Comparison of ENCODE assay signal across 26 cellular contexts in genomic region chr6:16284472-16284871, GRCh38. TPM values are rescaled to one million over a fixed set of nuclear protein-coding genes. Genes with fewer than 3 reads are reported as not detected.
DNase-seq lines count a peak whose midpoint lies in the region; ATAC-seq, FAIRE-seq and TF ChIP-seq lines count a peak whose summit lies in the region.
"Had no signal": no experiment of that assay in that cellular context is flagged by ENCODE, and none has a peak within 500 bp of the region (broad histone marks: within the 10 kb centered on the region; RNA-seq: fewer than 3 reads in every experiment).

No MANE protein-coding gene starts in this region.

- no peak overlapping the region for H2BK5ac ChIP-seq in mesenchymal stem cell (ENCODE audit: low read depth, low read length, poor library complexity, severe bottlenecking)
- peak overlapping the region; percentile 54 for H2BK5ac ChIP-seq in neuronal stem cell (ENCODE audit: low read length)

- no TSS peak for BruUV-seq in HepG2 (replicated peaks; lab: Mats Ljungman, UMichigan)

- H3K14ac ChIP-seq in mesenchymal stem cell (ENCODE audit: low read length in 2 of 2) (peak overlapping the region in 1 of 2 experiments; percentile 23), neuronal stem cell (ENCODE audit: low read length) (peak overlapping the region; percentile 97)

- H3K27ac Mint-ChIP-seq in activated T-cell treated with anti-CD3 and anti-CD28 coated beads, Interleukin-2, amount 50 U/mL, for 72 hours, result no peak overlapping the region
- H3K27ac Mint-ChIP-seq: CD14-positive monocyte; CD4-positive, alpha-beta T cell; CD8-positive, alpha-beta memory T cell; H9 had no signal

- POLR2A ChIA-PET in HepG2 (lab: Yijun Ruan, JAX), result no interaction called here

- no peaks in the 10 kb centered on the region for H3K9me3 Mint-ChIP-seq in activated T-cell treated with anti-CD3 and anti-CD28 coated beads, Interleukin-2, amount 50 U/mL, for 72 hours
- H3K9me3 Mint-ChIP-seq: CD14-positive monocyte; CD4-positive, alpha-beta T cell; CD8-positive, alpha-beta memory T cell; H9 had no signal

- TF ChIP-seq RAD21 in HepG2 (CRISPR knock-in tag; IDR thresholded peaks at IDR 0.05), result no peak

- H4K91ac ChIP-seq in mesenchymal stem cell (ENCODE audit: low read length), result peak overlapping the region; percentile 54
- H4K91ac ChIP-seq in neuronal stem cell (ENCODE audit: low read depth, low read length, poor library complexity), result no peak overlapping the region

- H3K4me3 ChIP-seq in HepG2 (replicated peaks in 1 of 3; ENCODE audit: insufficient read depth in 1 of 3, low read depth in 2 of 3, low read length in 3 of 3) (no peak overlapping the region), right lobe of liver (no peak overlapping the region), mesenchymal stem cell (ENCODE audit: insufficient read depth in 1 of 2, low read depth in 1 of 2, low read length in 2 of 2) (no peak overlapping the region), neuronal stem cell (ENCODE audit: low read length in 2 of 2) (peak overlapping the region in 1 of 2 donors; percentile 12), skeletal muscle tissue (ENCODE audit: low read length in 3 of 3) (no peak overlapping the region)
- H3K4me3 ChIP-seq: BLaER1 treated with 17β-estradiol and CSF1 and Interleukin-3, amounts not matched to agents 10 nM and 100 nM had no signal

- H3K4me3 Mint-ChIP-seq in activated T-cell treated with anti-CD3 and anti-CD28 coated beads, Interleukin-2, amount 50 U/mL, for 72 hours, result no peak overlapping the region
- H3K4me3 Mint-ChIP-seq: CD14-positive monocyte; CD4-positive, alpha-beta T cell; CD8-positive, alpha-beta memory T cell; H9 had no signal

- no peaks in the 10 kb centered on the region for H3K4me1 Mint-ChIP-seq in activated T-cell treated with anti-CD3 and anti-CD28 coated beads, Interleukin-2, amount 50 U/mL, for 72 hours (ENCODE audit: low read depth)
- H3K4me1 Mint-ChIP-seq: CD14-positive monocyte; CD8-positive, alpha-beta memory T cell had no signal

- no peak for FAIRE-seq in HepG2 (lab: Jason Lieb, UNC)
- FAIRE-seq: A204.1, D721Med, GM12891, GM18507 had no signal

- TF ChIP-seq CTCF in HepG2 (CRISPR knock-in tag; IDR thresholded peaks at IDR 0.05), result no peak
- no peak for TF ChIP-seq CTCF in right lobe of liver (IDR thresholded peaks at IDR 0.05)

- no peaks in the 10 kb centered on the region for H3K27me3 Mint-ChIP-seq in activated T-cell treated with anti-CD3 and anti-CD28 coated beads, Interleukin-2, amount 50 U/mL, for 72 hours (ENCODE audit: low read depth)
- H3K27me3 Mint-ChIP-seq: CD4-positive, alpha-beta T cell had no signal

- H3K27ac ChIP-seq in HepG2 (ENCODE audit: extremely low read length, insufficient read depth, low read length) (no peak overlapping the region), right lobe of liver (no peak overlapping the region), mesenchymal stem cell (ENCODE audit: low read length, poor library complexity, severe bottlenecking) (no peak overlapping the region), neuronal stem cell (replicated peaks; ENCODE audit: low read length) (no peak overlapping the region), skeletal muscle tissue (ENCODE audit: low read depth, low read length) (peak overlapping the region; percentile 2)
- H3K27ac ChIP-seq: 22Rv1; BLaER1 treated with 17β-estradiol and CSF1 and Interleukin-3, amounts not matched to agents 10 nM and 100 nM had no signal

- no peak overlapping the region for H2AK5ac ChIP-seq in mesenchymal stem cell (ENCODE audit: low read length, severe bottlenecking)
- no peak overlapping the region for H2AK5ac ChIP-seq in neuronal stem cell (ENCODE audit: low read depth, low read length)

- no peaks in the 10 kb centered on the region for H3K9me3 ChIP-seq in HepG2 (ENCODE audit: low read length)
- no peaks in the 10 kb centered on the region for H3K9me3 ChIP-seq in right lobe of liver
- no peaks in the 10 kb centered on the region for H3K9me3 ChIP-seq in mesenchymal stem cell (ENCODE audit: control insufficient read depth, low read length)
- no peaks in the 10 kb centered on the region for H3K9me3 ChIP-seq in neuronal stem cell (replicated peaks in 1 of 2; ENCODE audit: control insufficient read depth in 2 of 2, insufficient read depth in 1 of 2, low read depth in 1 of 2, low read length in 2 of 2)
- H3K9me3 ChIP-seq in skeletal muscle tissue (ENCODE audit: control insufficient read depth in 3 of 3, low read length in 3 of 3), result no peaks in the 10 kb centered on the region
- H3K9me3 ChIP-seq: BE2C had no signal

- 47% methylated on average over 14 of the region's 14 CpGs for WGBS in HepG2 (ENCODE audit: low lambda C conversion rate)
- WGBS in right lobe of liver (ENCODE audit: insufficient coverage, low coverage, low lambda C conversion rate, missing lambda C conversion rate), result 87% methylated on average over 11 of the region's 14 CpGs
- 98% methylated on average over 14 of the region's 14 CpGs for WGBS in mesenchymal stem cell
- no CpG with 5 or more reads among the region's 14 CpGs for WGBS in neuronal stem cell (ENCODE audit: extremely low coverage in 2 of 2, insufficient read length in 2 of 2, insufficient replicate concordance in 1 of 2), 2 donors

- H2AFZ ChIP-seq in HepG2 (ENCODE audit: low read length) (no peak overlapping the region), mesenchymal stem cell (ENCODE audit: low read depth, low read length) (no peak overlapping the region), neuronal stem cell (ENCODE audit: low read length) (no peak overlapping the region)

- H2BK15ac ChIP-seq in mesenchymal stem cell (ENCODE audit: low read depth, poor library complexity, severe bottlenecking), result no peak overlapping the region
- peak overlapping the region; percentile 5 for H2BK15ac ChIP-seq in neuronal stem cell (ENCODE audit: low read length)

- no peak overlapping the region for H3K9ac ChIP-seq in HepG2 (ENCODE audit: insufficient read depth, low read depth, low read length)
- no peak overlapping the region for H3K9ac ChIP-seq in mesenchymal stem cell (ENCODE audit: low read length)
- peak overlapping the region; percentile 24 for H3K9ac ChIP-seq in neuronal stem cell (ENCODE audit: low read depth, low read length, poor library complexity)
- peak overlapping the region in 1 of 3 donors; percentile 41 for H3K9ac ChIP-seq in skeletal muscle tissue (ENCODE audit: low read depth in 1 of 3, low read length in 3 of 3)
- H3K9ac ChIP-seq: BLaER1 treated with 17β-estradiol and CSF1 and Interleukin-3, amounts not matched to agents 10 nM and 100 nM had no signal

- H3K4ac ChIP-seq in mesenchymal stem cell (ENCODE audit: low read depth in 1 of 2, low read length in 2 of 2) (no peak overlapping the region), neuronal stem cell (ENCODE audit: low read length) (no peak overlapping the region)

- no peaks in the 10 kb centered on the region for H3K36me3 Mint-ChIP-seq in activated T-cell treated with anti-CD3 and anti-CD28 coated beads, Interleukin-2, amount 50 U/mL, for 72 hours (ENCODE audit: insufficient read depth in 2 of 2)
- H3K36me3 Mint-ChIP-seq: CD14-positive monocyte; CD8-positive, alpha-beta memory T cell had no signal

- H3K79me1 ChIP-seq in mesenchymal stem cell (replicated peaks; ENCODE audit: low read length, poor library complexity, severe bottlenecking) (no peaks in the 10 kb centered on the region), neuronal stem cell (ENCODE audit: low read depth, low read length) (no peaks in the 10 kb centered on the region)

- TF ChIP-seq POLR2A in HepG2 (IDR thresholded peaks at IDR 0.05; ENCODE audit: insufficient read depth in 1 of 2, low read depth in 2 of 2, low read length in 2 of 2) (no peak), right lobe of liver (IDR thresholded peaks at IDR 0.05) (no peak)

- H2BK120ac ChIP-seq in mesenchymal stem cell (ENCODE audit: low read depth, low read length) (no peak overlapping the region), neuronal stem cell (ENCODE audit: low read depth, low read length) (no peak overlapping the region)

- H3K27me3 ChIP-seq in HepG2 (ENCODE audit: control insufficient read depth in 1 of 2, insufficient read depth in 2 of 2, low read length in 2 of 2) (peaks cover 0 to 4% of the 10 kb centered on the region in 2 experiments; a peak in 2 of 5 replicates), right lobe of liver (no peaks in the 10 kb centered on the region), mesenchymal stem cell (ENCODE audit: control insufficient read depth in 1 of 2, insufficient read depth in 1 of 2, low read length in 2 of 2) (no peaks in the 10 kb centered on the region), neuronal stem cell (ENCODE audit: control insufficient read depth in 3 of 3, insufficient read depth in 3 of 3, low read depth in 1 of 3, low read length in 3 of 3) (peaks cover 0 to 5% (median 0%) of the 10 kb centered on the region in 3 experiments), skeletal muscle tissue (ENCODE audit: control insufficient read depth in 3 of 3, insufficient read depth in 3 of 3, low read length in 3 of 3) (no peaks in the 10 kb centered on the region)
- H3K27me3 ChIP-seq: BE2C; BLaER1 treated with 17β-estradiol and CSF1 and Interleukin-3, amounts not matched to agents 10 nM and 100 nM had no signal

- H3K4me1 ChIP-seq in HepG2 (ENCODE audit: insufficient read depth, low read length) (no peaks in the 10 kb centered on the region), right lobe of liver (no peaks in the 10 kb centered on the region), mesenchymal stem cell (ENCODE audit: control insufficient read depth, insufficient read depth, low read depth, low read length) (peaks cover 16% of the 10 kb centered on the region), neuronal stem cell (ENCODE audit: control insufficient read depth in 2 of 2, insufficient read depth in 1 of 2, low read depth in 1 of 2, low read length in 2 of 2) (peaks cover 0 to 4% of the 10 kb centered on the region in 2 donors), skeletal muscle tissue (ENCODE audit: control insufficient read depth in 3 of 3, insufficient read depth in 3 of 3, low read length in 3 of 3) (peaks cover 13 to 42% (median 27%) of the 10 kb centered on the region in 3 donors)
- H3K4me1 ChIP-seq: BE2C had no signal

- H3K36me3 ChIP-seq in HepG2 (replicated peaks in 1 of 2; ENCODE audit: control insufficient read depth in 1 of 2, insufficient read depth in 2 of 2, low read length in 2 of 2), result no peaks in the 10 kb centered on the region
- H3K36me3 ChIP-seq in right lobe of liver, result no peaks in the 10 kb centered on the region
- no peaks in the 10 kb centered on the region for H3K36me3 ChIP-seq in mesenchymal stem cell (ENCODE audit: control insufficient read depth in 1 of 2, insufficient read depth in 2 of 2, low read depth in 1 of 2, low read length in 2 of 2)
- no peaks in the 10 kb centered on the region for H3K36me3 ChIP-seq in neuronal stem cell (replicated peaks in 1 of 2; ENCODE audit: control insufficient read depth in 2 of 2, insufficient read depth in 2 of 2, low read length in 2 of 2)
- peaks cover 11 to 34% (median 20%) of the 10 kb centered on the region in 3 donors for H3K36me3 ChIP-seq in skeletal muscle tissue (ENCODE audit: control insufficient read depth in 3 of 3, insufficient read depth in 3 of 3, low read length in 3 of 3)
- H3K36me3 ChIP-seq: BE2C; BLaER1 treated with 17β-estradiol and CSF1 and Interleukin-3, amounts not matched to agents 10 nM and 100 nM had no signal

- TF ChIP-seq EP300 in HepG2 (IDR thresholded peaks at IDR 0.05; ENCODE audit: low read depth in 2 of 2, low read length in 2 of 2), result no peak
- no peak for TF ChIP-seq EP300 in HepG2 (CRISPR knock-in tag; IDR thresholded peaks at IDR 0.05; ENCODE audit: borderline replicate concordance)

- H4K8ac ChIP-seq in mesenchymal stem cell (ENCODE audit: low read length) (no peak overlapping the region), neuronal stem cell (ENCODE audit: low read depth, low read length) (peak overlapping the region; percentile 19)

- intact Hi-C loops in HepG2 (cut with micrococcal nuclease; ENCODE audit: unreplicated experiment) (no loop called here), right lobe of liver (cut with DNase I) (no loop called here)

- CTCF ChIA-PET in HepG2 (lab: Yijun Ruan, JAX; ENCODE audit: low intra/inter-chr PET ratio, low total read pairs), result interaction anchor here (3.4 kb wide), 1 partner anchor 680 kb away, joined by 17 read pairs; no protein-coding TSS in a partner anchor

- H3K23ac ChIP-seq in mesenchymal stem cell (ENCODE audit: low read length in 2 of 2) (no peak overlapping the region), neuronal stem cell (ENCODE audit: low read depth, low read length, poor library complexity) (no peak overlapping the region)

- H2BK12ac ChIP-seq in mesenchymal stem cell (ENCODE audit: low read length in 2 of 2), result no peak overlapping the region
- H2BK12ac ChIP-seq in neuronal stem cell (ENCODE audit: low read length), result no peak overlapping the region

- ATAC-seq in HepG2 (no peak), right lobe of liver (no peak), HG02763 (IDR thresholded peaks at IDR 0.05; ENCODE audit: unreplicated experiment) (no peak)
- ATAC-seq in activated T-cell treated with anti-CD3 and anti-CD28 coated beads, Interleukin-2, amount 50 U/mL, for 72 hours (replicated peaks in 1 of 2), result no peak
- ATAC-seq: HCT116 had no signal

- H3K79me2 ChIP-seq in HepG2 (ENCODE audit: insufficient read depth, low read length), result no peaks in the 10 kb centered on the region

- no peaks in the 10 kb centered on the region for H4K20me1 ChIP-seq in HepG2 (ENCODE audit: insufficient read depth, low read length)

- peak overlapping the region in 1 of 2 experiments; percentile 44 for H3K18ac ChIP-seq in mesenchymal stem cell (ENCODE audit: low read depth in 1 of 2, low read length in 2 of 2)
- H3K18ac ChIP-seq in neuronal stem cell (ENCODE audit: low read length), result no peak overlapping the region

- H3K4me2 ChIP-seq in HepG2 (ENCODE audit: low read depth, low read length), result no peak overlapping the region
- no peak overlapping the region for H3K4me2 ChIP-seq in mesenchymal stem cell (ENCODE audit: low read length, poor library complexity, severe bottlenecking)
- no peak overlapping the region for H3K4me2 ChIP-seq in neuronal stem cell (ENCODE audit: insufficient read depth, low read length, poor library complexity, severe bottlenecking)

- DNase-seq in HepG2 (ENCODE audit: low spot score) (no peak), right lobe of liver (no peak), mesenchymal stem cell (no peak), neuronal stem cell (ENCODE audit: low spot score) (no peak), cerebellar cortex (ENCODE audit: low spot score) (no peak)
- DNase-seq in activated T-cell treated with anti-CD3 and anti-CD28 coated beads, Interleukin-2, amount 50 U/mL, for 72 hours, result no peak
- DNase-seq: AML-193; BE2C; CD4-positive, alpha-beta T cell; CD8-positive, alpha-beta memory T cell; DMS 273 treated with DMSO at 0.1 percent for 48 hours; DMS53; DMS79 treated with DMSO at 0.1 percent for 48 hours; GF-D8; H9 had no signal

- in situ Hi-C loops in HepG2 (cut with HindIII; ENCODE audit: extremely low pct_ligation_motif_present, low pct_unique_long_range_greater_than_20kb), result no loop called here

RNA-seq across cellular contexts. Expression of gene GMPR, which starts 46.1 kb away (rescaled TPM):
- total RNA-seq in HepG2 (2016; rRNA removed; fragmentation: Illumina TruSeq; extraction: Trizol) (not detected in 2 replicates), right lobe of liver (1 to 10 TPM; 3.7 to 6.5 (median 4.9) TPM), skeletal muscle tissue (26.1 TPM)
- not detected in 2 replicates for total RNA-seq in HepG2 (2016; cell fraction: cytosol; rRNA removed; fragmentation: Illumina TruSeq; extraction: Trizol; ENCODE audit: low read depth)
- total RNA-seq in HepG2 (2016; cell fraction: insoluble cytoplasmic fraction; rRNA removed; fragmentation: Illumina TruSeq; extraction: Trizol), result not detected in 2 replicates
- total RNA-seq in HepG2 (2016; cell fraction: membrane; rRNA removed; fragmentation: Illumina TruSeq; extraction: Trizol), result not detected in 2 replicates
- not detected in 2 replicates for total RNA-seq in HepG2 (2016; cell fraction: nucleus; rRNA removed; fragmentation: Illumina TruSeq; extraction: Trizol)
- not detected in 2 replicates for polyA plus RNA-seq in HepG2 (2011; rRNA removed)
- not detected in 2 replicates for polyA plus RNA-seq in HepG2 (2011; cell fraction: cytosol; rRNA removed)
- polyA plus RNA-seq in HepG2 (2011; cell fraction: nucleus; rRNA removed), result not detected in 2 replicates
- polyA plus RNA-seq in HepG2 (2012), result 0.20 TPM in 1 of 2 replicates, not detected in the other
- not detected in 2 replicates for polyA plus RNA-seq in HepG2 (2016; cell fraction: cytosol; fragmentation: Illumina TruSeq; extraction: Trizol; ENCODE audit: low read depth)
- polyA plus RNA-seq in HepG2 (2016; cell fraction: insoluble cytoplasmic fraction; fragmentation: Illumina TruSeq; extraction: Trizol; ENCODE audit: low read depth), result not detected in 2 replicates
- polyA plus RNA-seq in HepG2 (2016; cell fraction: membrane; fragmentation: Illumina TruSeq; extraction: Trizol; ENCODE audit: low read depth), result not detected in 2 replicates
- not detected in 2 replicates for polyA plus RNA-seq in HepG2 (2016; cell fraction: nucleus; fragmentation: Illumina TruSeq; extraction: Trizol; ENCODE audit: insufficient read depth, low read depth)
- polyA minus RNA-seq in HepG2 (2011; rRNA and poly(A)+ RNA removed; ENCODE audit: low replicate concordance), result 0.60 and 1.2 TPM in 2 replicates
- polyA minus RNA-seq in HepG2 (2011; cell fraction: cytosol; rRNA and poly(A)+ RNA removed), result not detected in 2 replicates
- polyA minus RNA-seq in HepG2 (2011; cell fraction: nucleus; rRNA and poly(A)+ RNA removed), result not detected in 2 replicates
- polyA plus RNA-seq in mesenchymal stem cell (2013, experiment 1 of 2), result 23.7 TPM
- 26.0 TPM for polyA plus RNA-seq in mesenchymal stem cell (2013, experiment 2 of 2)
- polyA plus RNA-seq in neuronal stem cell (2013, experiment 1 of 2), result 0.20 TPM
- 0.54 TPM for polyA plus RNA-seq in neuronal stem cell (2013, experiment 2 of 2)
- not detected for total RNA-seq in activated T-cell treated with anti-CD3 and anti-CD28 coated beads, Interleukin-2, amount 50 U/mL, for 72 hours
- total RNA-seq: G401 had no signal
